36 cellular contexts compared by ENCODE assay signal in genomic region chr3:109047366-109047765, GRCh38.
"Had no signal": no experiment of that assay in that cellular context is flagged by ENCODE, and none has a peak within 500 bp of the region (broad histone marks: within the 10 kb centered on the region; RNA-seq: fewer than 3 reads in every experiment).

No MANE protein-coding gene starts in this region.

- H3K27me3 Mint-ChIP-seq: activated CD4-positive, alpha-beta memory T cell treated with anti-CD3 and anti-CD28 coated beads, Interleukin-2, amount 10 ng/mL, durations not matched to agents 7 days and 5 days; activated CD4-positive, alpha-beta T cell treated with anti-CD3 and anti-CD28 coated beads for 36 hours; activated naive CD8-positive, alpha-beta T cell treated with anti-CD3 and anti-CD28 coated beads for 36 hours; activated T-cell treated with anti-CD3 and anti-CD28 coated beads, Interleukin-2, amount 50 U/mL, for 24 hours had no signal

- H3K9me3 Mint-ChIP-seq: activated CD4-positive, alpha-beta memory T cell treated with anti-CD3 and anti-CD28 coated beads, Interleukin-2, amount 10 ng/mL, durations not matched to agents 7 days and 5 days; activated CD4-positive, alpha-beta T cell treated with anti-CD3 and anti-CD28 coated beads, Interleukin-2, amount 10 ng/mL, durations not matched to agents 7 days and 5 days; activated naive CD4-positive, alpha-beta T cell treated with anti-CD3 and anti-CD28 coated beads for 36 hours; activated naive CD4-positive, alpha-beta T cell treated with anti-CD3 and anti-CD28 coated beads, Interleukin-2, amount 50 U/mL, for 72 hours; activated naive CD8-positive, alpha-beta T cell treated with anti-CD3 and anti-CD28 coated beads for 36 hours; activated T-cell treated with anti-CD3 and anti-CD28 coated beads, Interleukin-2, amount 50 U/mL, for 24 hours; T-helper 1 cell treated with Interleukin-12 subunit alpha and Interleukin-12 subunit beta and Interleukin-4 antibody, amounts not matched to agents 30 μg/mL and 1 μg/mL, for 36 hours; T-helper 2 cell treated with Interferon-gamma antibody and Interleukin-4, amounts not matched to agents 5 μg/mL and 100 μg/mL, for 36 hours had no signal

- H3K36me3 Mint-ChIP-seq: activated CD8-positive, alpha-beta memory T cell treated with anti-CD3 and anti-CD28 coated beads, Interleukin-2, amount 10 ng/mL, durations not matched to agents 7 days and 5 days; activated naive CD4-positive, alpha-beta T cell treated with anti-CD3 and anti-CD28 coated beads, Interleukin-2, amount 50 U/mL, for 72 hours; activated naive CD8-positive, alpha-beta T cell treated with anti-CD3 and anti-CD28 coated beads for 36 hours had no signal

- H3K36me3 ChIP-seq: adrenal gland, brain microvascular endothelial cell, breast epithelium had no signal

- H3K4me3 ChIP-seq: adrenal gland, body of pancreas, breast epithelium had no signal

- H3K4me1 Mint-ChIP-seq: activated CD4-positive, alpha-beta memory T cell treated with anti-CD3 and anti-CD28 coated beads, Interleukin-2, amount 10 ng/mL, durations not matched to agents 7 days and 5 days; activated CD4-positive, alpha-beta T cell treated with anti-CD3 and anti-CD28 coated beads for 36 hours; activated CD4-positive, alpha-beta T cell treated with anti-CD3 and anti-CD28 coated beads, Interleukin-2, amount 10 ng/mL, durations not matched to agents 7 days and 5 days; activated CD8-positive, alpha-beta memory T cell treated with anti-CD3 and anti-CD28 coated beads, Interleukin-2, amount 10 ng/mL, durations not matched to agents 7 days and 5 days; activated naive CD8-positive, alpha-beta T cell treated with anti-CD3 and anti-CD28 coated beads for 36 hours had no signal

- H3K4me3 Mint-ChIP-seq: activated CD4-positive, alpha-beta memory T cell treated with anti-CD3 and anti-CD28 coated beads, Interleukin-2, amount 10 ng/mL, durations not matched to agents 7 days and 5 days; activated CD4-positive, alpha-beta T cell treated with anti-CD3 and anti-CD28 coated beads for 36 hours; activated CD4-positive, alpha-beta T cell treated with anti-CD3 and anti-CD28 coated beads, Interleukin-2, amount 10 ng/mL, durations not matched to agents 7 days and 5 days; activated CD8-positive, alpha-beta memory T cell treated with anti-CD3 and anti-CD28 coated beads, Interleukin-2, amount 10 ng/mL, durations not matched to agents 7 days and 5 days; activated CD8-positive, alpha-beta T cell treated with anti-CD3 and anti-CD28 coated beads, Interleukin-2, amount 10 ng/mL, durations not matched to agents 7 days and 5 days; activated naive CD4-positive, alpha-beta T cell treated with anti-CD3 and anti-CD28 coated beads for 36 hours; activated naive CD8-positive, alpha-beta T cell treated with anti-CD3 and anti-CD28 coated beads for 36 hours; activated T-cell treated with anti-CD3 and anti-CD28 coated beads, Interleukin-2, amount 50 U/mL, for 24 hours; T-helper 1 cell treated with Interleukin-12 subunit alpha and Interleukin-12 subunit beta and Interleukin-4 antibody, amounts not matched to agents 30 μg/mL and 1 μg/mL, for 36 hours; T-helper 2 cell treated with Interferon-gamma antibody and Interleukin-4, amounts not matched to agents 5 μg/mL and 100 μg/mL, for 36 hours had no signal

- H3K4me1 ChIP-seq: adrenal gland, body of pancreas, breast epithelium had no signal

- DNase-seq: activated CD4-positive, alpha-beta memory T cell treated with anti-CD3 and anti-CD28 coated beads, Interleukin-2, amount 10 ng/mL, durations not matched to agents 7 days and 5 days; activated CD4-positive, alpha-beta T cell treated with anti-CD3 and anti-CD28 coated beads for 1 hour; activated CD4-positive, alpha-beta T cell treated with anti-CD3 and anti-CD28 coated beads for 36 hours; activated CD4-positive, alpha-beta T cell treated with anti-CD3 and anti-CD28 coated beads for 48 hours; activated CD4-positive, alpha-beta T cell treated with anti-CD3 and anti-CD28 coated beads, Interleukin-2, amount 10 ng/mL, durations not matched to agents 7 days and 5 days; activated CD4-positive, alpha-beta T cell treated with anti-CD3 and anti-CD28 coated beads, Interleukin-2, amount 50 U/mL, for 48 hours; activated CD4-positive, CD25-positive, alpha-beta regulatory T cell; activated CD8-positive, alpha-beta memory T cell treated with anti-CD3 and anti-CD28 coated beads for 24 hours; activated CD8-positive, alpha-beta memory T cell treated with anti-CD3 and anti-CD28 coated beads, Interleukin-2, amount 10 ng/mL, durations not matched to agents 7 days and 5 days; activated CD8-positive, alpha-beta memory T cell treated with anti-CD3 and anti-CD28 coated beads, Interleukin-2, amount 50 U/mL, for 48 hours; activated CD8-positive, alpha-beta T cell treated with anti-CD3 and anti-CD28 coated beads, Interleukin-2, amount 10 ng/mL, durations not matched to agents 7 days and 5 days; activated effector memory CD4-positive, alpha-beta T cell treated with anti-CD3 and anti-CD28 coated beads, Interleukin-2, amount 50 U/mL, for 16 hours; activated gamma-delta T cell treated with Interleukin-2 at 50 U/mL for 16 hours; activated naive CD4-positive, alpha-beta T cell; activated naive CD4-positive, alpha-beta T cell treated with anti-CD3 and anti-CD28 coated beads for 36 hours; activated naive CD4-positive, alpha-beta T cell treated with anti-CD3 and anti-CD28 coated beads, Interleukin-2, amount 50 U/mL, for 16 hours; activated naive CD8-positive, alpha-beta T cell treated with anti-CD3 and anti-CD28 coated beads for 36 hours; activated T-cell treated with anti-CD3 and anti-CD28 coated beads, Interleukin-2, amount 50 U/mL, for 24 hours; activated T-cell treated with anti-CD3 and anti-CD28 coated beads, Interleukin-2, amount 50 U/mL, for 48 hours; adrenal gland; amniotic stem cell; aorta; body of pancreas; brain microvascular endothelial cell; central memory CD4-positive, alpha-beta T cell; T-helper 2 cell; T-helper 9 cell had no signal

- H3K27ac Mint-ChIP-seq: activated CD4-positive, alpha-beta memory T cell treated with anti-CD3 and anti-CD28 coated beads, Interleukin-2, amount 10 ng/mL, durations not matched to agents 7 days and 5 days; activated CD4-positive, alpha-beta T cell treated with anti-CD3 and anti-CD28 coated beads for 36 hours; activated CD4-positive, alpha-beta T cell treated with anti-CD3 and anti-CD28 coated beads, Interleukin-2, amount 10 ng/mL, durations not matched to agents 7 days and 5 days; activated CD8-positive, alpha-beta memory T cell treated with anti-CD3 and anti-CD28 coated beads, Interleukin-2, amount 10 ng/mL, durations not matched to agents 7 days and 5 days; activated CD8-positive, alpha-beta T cell treated with anti-CD3 and anti-CD28 coated beads, Interleukin-2, amount 10 ng/mL, durations not matched to agents 7 days and 5 days; activated naive CD4-positive, alpha-beta T cell treated with anti-CD3 and anti-CD28 coated beads for 36 hours; activated naive CD4-positive, alpha-beta T cell treated with anti-CD3 and anti-CD28 coated beads, Interleukin-2, amount 50 U/mL, for 72 hours; activated naive CD8-positive, alpha-beta T cell treated with anti-CD3 and anti-CD28 coated beads for 36 hours; activated T-cell treated with anti-CD3 and anti-CD28 coated beads, Interleukin-2, amount 50 U/mL, for 24 hours; T-helper 1 cell treated with Interleukin-12 subunit alpha and Interleukin-12 subunit beta and Interleukin-4 antibody, amounts not matched to agents 30 μg/mL and 1 μg/mL, for 36 hours; T-helper 2 cell treated with Interferon-gamma antibody and Interleukin-4, amounts not matched to agents 5 μg/mL and 100 μg/mL, for 36 hours had no signal

- ATAC-seq: activated CD4-positive, alpha-beta T cell treated with anti-CD3 and anti-CD28 coated beads for 36 hours; activated CD4-positive, CD25-positive, alpha-beta regulatory T cell treated with anti-CD3 and anti-CD28 coated beads, Interleukin-2, amount 50 U/mL, for 24 hours; activated CD8-positive, alpha-beta memory T cell treated with anti-CD3 and anti-CD28 coated beads, Interleukin-2, amount 10 ng/mL, durations not matched to agents 7 days and 5 days; activated CD8-positive, alpha-beta T cell treated with anti-CD3 and anti-CD28 coated beads, Interleukin-2, amount 10 ng/mL, durations not matched to agents 7 days and 5 days; activated naive CD4-positive, alpha-beta T cell treated with anti-CD3 and anti-CD28 coated beads, Interleukin-2, amount 50 U/mL, for 72 hours; body of pancreas had no signal

- H3K9me3 ChIP-seq: adrenal gland, body of pancreas, breast epithelium had no signal

- H3K27ac ChIP-seq: adrenal gland, body of pancreas, brain microvascular endothelial cell, breast epithelium, VCaP had no signal

- H3K27me3 ChIP-seq: adrenal gland, body of pancreas, brain microvascular endothelial cell, breast epithelium had no signal

- FAIRE-seq: astrocyte, colon, TTC549 had no signal
